Comparison of ENCODE assay signal across 34 cellular contexts in genomic region chr18:6374935-6375529, GRCh38. TPM values are rescaled to one million over a fixed set of nuclear protein-coding genes. Genes with fewer than 3 reads are reported as not detected.
"Had no signal": no experiment of that assay in that cellular context is flagged by ENCODE, and none has a peak within 500 bp of the region (broad histone marks: within the 10 kb centered on the region; RNA-seq: fewer than 3 reads in every experiment).

No MANE protein-coding gene starts in this region.

- H3K4me1 Mint-ChIP-seq: memory B cell; stimulated activated memory B cell treated with anti-CD40 and anti-IgM and Interleukin-4, amounts not matched to agents 10 μg/mL and 1 μg/mL and 100 μg/mL, for 72 hours; stimulated activated naive CD8-positive, alpha-beta T cell treated with anti-CD3 and anti-CD28 coated beads, Interleukin-15, amount 100 ng/mL, for 72 hours had no signal

- H3K36me3 ChIP-seq: esophagus squamous epithelium, heart right ventricle, neutrophil, ovary, prostate gland, sigmoid colon, vagina had no signal

- H3K4me2 ChIP-seq: smooth muscle cell had no signal

- H3K36me3 Mint-ChIP-seq: activated naive CD8-positive, alpha-beta T cell; memory B cell; stimulated activated memory B cell treated with anti-CD40 and anti-IgM and Interleukin-4, amounts not matched to agents 10 μg/mL and 1 μg/mL and 100 μg/mL, for 72 hours; type B pancreatic cell had no signal

- ATAC-seq: activated T-cell treated with anti-CD3 and anti-CD28 coated beads, Interleukin-2, amount 50 U/mL, for 72 hours; heart right ventricle; natural killer cell treated with Interleukin-12 subunit alpha and Interleukin-12 subunit beta and Interleukin-15 and Interleukin-18, amount 100 ng/mL, for 72 hours; stimulated activated memory B cell treated with anti-CD40 and anti-IgM and Interleukin-4, amounts not matched to agents 10 μg/mL and 1 μg/mL and 100 μg/mL, for 72 hours; stimulated activated naive CD8-positive, alpha-beta T cell treated with anti-CD3 and anti-CD28 coated beads, Interleukin-15, amount 100 ng/mL, for 72 hours had no signal

- FAIRE-seq: colon, TTC549 had no signal

- H3K4me1 ChIP-seq: prostate gland, vagina had no signal

- DNase-seq: activated CD4-positive, alpha-beta T cell treated with anti-CD3 and anti-CD28 coated beads for 4 hours; activated CD4-positive, alpha-beta T cell treated with anti-CD3 and anti-CD28 coated beads, Interleukin-2, amount 50 U/mL, for 4 hours; activated naive CD4-positive, alpha-beta T cell treated with Interleukin-2 at 50 U/mL for 16 hours; activated T-cell treated with anti-CD3 and anti-CD28 coated beads for 4 hours; activated T-cell treated with anti-CD3 and anti-CD28 coated beads, Interleukin-2, amount 50 U/mL, for 72 hours; anterior cingulate cortex; dermis blood vessel endothelial cell; effector CD4-positive, alpha-beta T cell; esophagus squamous epithelium; foreskin melanocyte; heart right ventricle; islet precursor cell; midbrain; ovary; retina; sigmoid colon; stimulated activated CD4-positive, alpha-beta T cell treated with anti-CD3 and anti-CD28 coated beads, Interleukin-1b, Interleukin-23, amount 100 ng/mL, for 48 hours; stimulated activated CD4-positive, alpha-beta T cell treated with anti-CD3 and anti-CD28 coated beads, Interleukin-4, amount 100 ng/mL, for 4 hours; stimulated activated CD8-positive, alpha-beta memory T cell treated with anti-CD3 and anti-CD28 coated beads, Interleukin-4, amount 100 ng/mL, for 48 hours; stimulated activated naive CD8-positive, alpha-beta T cell treated with anti-CD3 and anti-CD28 coated beads, Interleukin-15, amount 100 ng/mL, for 72 hours; substantia nigra; T-helper 9 cell had no signal

- H3K27me3 ChIP-seq: esophagus squamous epithelium, heart right ventricle, neutrophil, ovary, sigmoid colon, vagina had no signal

- H3K4me3 ChIP-seq: esophagus squamous epithelium, heart right ventricle, ovary, prostate gland, sigmoid colon, smooth muscle cell, vagina had no signal

- H3K27ac Mint-ChIP-seq: activated naive CD8-positive, alpha-beta T cell; activated T-cell treated with anti-CD3 and anti-CD28 coated beads, Interleukin-2, amount 50 U/mL, for 72 hours; memory B cell; stimulated activated memory B cell treated with anti-CD40 and anti-IgM and Interleukin-4, amounts not matched to agents 10 μg/mL and 1 μg/mL and 100 μg/mL, for 72 hours; type B pancreatic cell had no signal

- H3K4me3 Mint-ChIP-seq: activated naive CD8-positive, alpha-beta T cell; activated T-cell treated with anti-CD3 and anti-CD28 coated beads, Interleukin-2, amount 50 U/mL, for 72 hours; memory B cell; natural killer cell treated with Interleukin-12 subunit alpha and Interleukin-12 subunit beta and Interleukin-15 and Interleukin-18, amount 100 ng/mL, for 72 hours; stimulated activated memory B cell treated with anti-CD40 and anti-IgM and Interleukin-4, amounts not matched to agents 10 μg/mL and 1 μg/mL and 100 μg/mL, for 72 hours; stimulated activated naive CD8-positive, alpha-beta T cell treated with anti-CD3 and anti-CD28 coated beads, Interleukin-15, amount 100 ng/mL, for 72 hours; type B pancreatic cell had no signal

- H3K27me3 Mint-ChIP-seq: activated naive CD8-positive, alpha-beta T cell; memory B cell; natural killer cell treated with Interleukin-12 subunit alpha and Interleukin-12 subunit beta and Interleukin-15 and Interleukin-18, amount 100 ng/mL, for 72 hours; stimulated activated memory B cell treated with anti-CD40 and anti-IgM and Interleukin-4, amounts not matched to agents 10 μg/mL and 1 μg/mL and 100 μg/mL, for 72 hours; stimulated activated naive CD8-positive, alpha-beta T cell treated with anti-CD3 and anti-CD28 coated beads, Interleukin-15, amount 100 ng/mL, for 72 hours; type B pancreatic cell had no signal

- H3K27ac ChIP-seq: esophagus squamous epithelium, heart right ventricle, neutrophil, ovary, prostate gland, sigmoid colon, vagina, VCaP had no signal

- H3K9me3 ChIP-seq: neutrophil, ovary, prostate gland, sigmoid colon, vagina had no signal

RNA-seq across cellular contexts. Expression of gene L3MBTL4, which starts 39.7 kb away (rescaled TPM):
- polyA plus RNA-seq: smooth muscle cell had no signal
